In the genomic region with DNA sequence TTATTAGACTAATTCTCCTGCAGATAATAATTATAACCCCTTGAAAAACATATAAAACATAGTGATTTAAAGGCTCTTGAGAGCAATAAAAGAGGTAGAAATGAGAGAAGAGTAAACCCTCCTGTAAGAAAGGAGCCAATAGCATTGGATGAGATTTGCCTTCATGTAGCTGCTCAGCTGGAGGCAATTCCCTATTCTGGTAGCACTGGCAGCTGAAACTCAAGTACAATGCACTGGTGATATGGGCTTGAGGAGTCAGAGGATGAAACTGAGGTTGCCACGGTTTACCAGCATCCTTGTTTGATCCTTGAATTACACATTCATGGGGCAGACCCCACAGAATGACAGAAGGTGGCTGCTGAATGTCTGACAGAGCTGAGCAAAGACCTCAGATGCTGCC, we compare ENCODE assay signal across 28 cellular contexts.
"Had no signal": no experiment of that assay in that cellular context is flagged by ENCODE, and none has a peak within 500 bp of the region (broad histone marks: within the 10 kb centered on the region; RNA-seq: fewer than 3 reads in every experiment).

No MANE protein-coding gene starts in this region.

- H3K9me3 ChIP-seq: gastroesophageal sphincter, right atrium auricular region, tibial artery had no signal

- H3K27me3 Mint-ChIP-seq: activated CD4-positive, alpha-beta memory T cell treated with anti-CD3 and anti-CD28 coated beads, Interleukin-2, amount 10 ng/mL, durations not matched to agents 7 days and 5 days; effector memory CD8-positive, alpha-beta T cell had no signal

- H3K27ac ChIP-seq: brain microvascular endothelial cell, gastroesophageal sphincter, right atrium auricular region, tibial artery, VCaP had no signal

- H3K36me3 ChIP-seq: brain microvascular endothelial cell had no signal

- H3K4me3 Mint-ChIP-seq: activated CD4-positive, alpha-beta memory T cell treated with anti-CD3 and anti-CD28 coated beads, Interleukin-2, amount 10 ng/mL, durations not matched to agents 7 days and 5 days; activated CD4-positive, alpha-beta T cell treated with anti-CD3 and anti-CD28 coated beads, Interleukin-2, amount 10 ng/mL, durations not matched to agents 24 days and 14 days; activated T-cell treated with anti-CD3 and anti-CD28 coated beads, Interleukin-2, amount 50 U/mL, for 4 hours; activated T-helper 17 cell treated with anti-CD3 and anti-CD28 coated beads, Interleukin-2, amount 50 U/mL, for 72 hours; effector memory CD8-positive, alpha-beta T cell; memory B cell; naive thymus-derived CD4-positive, alpha-beta T cell; neural crest cell; stimulated activated memory B cell treated with anti-CD40 and anti-IgM and Interleukin-4, amounts not matched to agents 10 μg/mL and 1 μg/mL and 100 μg/mL, for 72 hours; stimulated activated naive CD8-positive, alpha-beta T cell treated with anti-CD3 and anti-CD28 coated beads, Interleukin-15, amount 100 ng/mL, for 72 hours had no signal

- H3K4me2 ChIP-seq: smooth muscle cell had no signal

- H3K27me3 ChIP-seq: brain microvascular endothelial cell, gastroesophageal sphincter, right atrium auricular region, tibial artery had no signal

- H3K4me3 ChIP-seq: gastroesophageal sphincter, right atrium auricular region, smooth muscle cell, tibial artery had no signal

- H3K9me3 Mint-ChIP-seq: activated CD4-positive, alpha-beta memory T cell treated with anti-CD3 and anti-CD28 coated beads, Interleukin-2, amount 10 ng/mL, durations not matched to agents 7 days and 5 days; activated CD4-positive, alpha-beta T cell treated with anti-CD3 and anti-CD28 coated beads, Interleukin-2, amount 10 ng/mL, durations not matched to agents 24 days and 14 days; activated T-cell treated with anti-CD3 and anti-CD28 coated beads, Interleukin-2, amount 50 U/mL, for 4 hours; activated T-helper 17 cell treated with anti-CD3 and anti-CD28 coated beads, Interleukin-2, amount 50 U/mL, for 72 hours; memory B cell; stimulated activated memory B cell treated with anti-CD40 and anti-IgM and Interleukin-4, amounts not matched to agents 10 μg/mL and 1 μg/mL and 100 μg/mL, for 72 hours; stimulated activated naive CD8-positive, alpha-beta T cell treated with anti-CD3 and anti-CD28 coated beads, Interleukin-15, amount 100 ng/mL, for 72 hours had no signal

- H3K27ac Mint-ChIP-seq: activated CD4-positive, alpha-beta memory T cell treated with anti-CD3 and anti-CD28 coated beads, Interleukin-2, amount 10 ng/mL, durations not matched to agents 7 days and 5 days; activated CD4-positive, alpha-beta T cell treated with anti-CD3 and anti-CD28 coated beads, Interleukin-2, amount 10 ng/mL, durations not matched to agents 24 days and 14 days; activated T-helper 17 cell treated with anti-CD3 and anti-CD28 coated beads, Interleukin-2, amount 50 U/mL, for 72 hours; effector memory CD8-positive, alpha-beta T cell; memory B cell; naive thymus-derived CD4-positive, alpha-beta T cell; stimulated activated memory B cell treated with anti-CD40 and anti-IgM and Interleukin-4, amounts not matched to agents 10 μg/mL and 1 μg/mL and 100 μg/mL, for 72 hours had no signal

- DNase-seq: activated CD4-positive, alpha-beta memory T cell treated with anti-CD3 and anti-CD28 coated beads, Interleukin-2, amount 10 ng/mL, durations not matched to agents 7 days and 5 days; activated CD4-positive, alpha-beta T cell treated with anti-CD3 and anti-CD28 coated beads, Interleukin-2, amount 10 ng/mL, durations not matched to agents 24 days and 14 days; activated gamma-delta T cell treated with Interleukin-2 at 50 U/mL for 16 hours; activated naive CD4-positive, alpha-beta T cell treated with anti-CD3 and anti-CD28 coated beads, Interleukin-2, amount 50 U/mL, for 16 hours; activated T-cell treated with anti-CD3 and anti-CD28 coated beads, Interleukin-2, amount 50 U/mL, for 4 hours; amniotic stem cell; brain microvascular endothelial cell; caudate nucleus; cortex of kidney; effector memory CD8-positive, alpha-beta T cell; hippocampal formation; midbrain; naive thymus-derived CD4-positive, alpha-beta T cell; stimulated activated CD4-positive, alpha-beta T cell treated with anti-CD3 and anti-CD28 coated beads, Interleukin-1b, Interleukin-23, amount 100 ng/mL, for 48 hours; stimulated activated CD4-positive, alpha-beta T cell treated with anti-CD3 and anti-CD28 coated beads, Interleukin-4, amount 100 ng/mL, for 4 hours; stimulated activated CD8-positive, alpha-beta memory T cell treated with anti-CD3 and anti-CD28 coated beads, Interleukin-4, amount 100 ng/mL, for 48 hours; stimulated activated naive CD8-positive, alpha-beta T cell treated with anti-CD3 and anti-CD28 coated beads, Interleukin-15, amount 100 ng/mL, for 72 hours; tibial artery had no signal

- H3K4me1 Mint-ChIP-seq: activated CD4-positive, alpha-beta memory T cell treated with anti-CD3 and anti-CD28 coated beads, Interleukin-2, amount 10 ng/mL, durations not matched to agents 7 days and 5 days; activated CD4-positive, alpha-beta T cell treated with anti-CD3 and anti-CD28 coated beads, Interleukin-2, amount 10 ng/mL, durations not matched to agents 24 days and 14 days; activated T-helper 17 cell treated with anti-CD3 and anti-CD28 coated beads, Interleukin-2, amount 50 U/mL, for 72 hours; neural crest cell; stimulated activated naive CD8-positive, alpha-beta T cell treated with anti-CD3 and anti-CD28 coated beads, Interleukin-15, amount 100 ng/mL, for 72 hours had no signal

- H3K4me1 ChIP-seq: gastroesophageal sphincter, right atrium auricular region had no signal

- FAIRE-seq: astrocyte, TTC549 had no signal

- H3K36me3 Mint-ChIP-seq: memory B cell; naive thymus-derived CD4-positive, alpha-beta T cell; stimulated activated memory B cell treated with anti-CD40 and anti-IgM and Interleukin-4, amounts not matched to agents 10 μg/mL and 1 μg/mL and 100 μg/mL, for 72 hours had no signal
